ENCODE assay signal across 16 cellular contexts in the genomic region with DNA sequence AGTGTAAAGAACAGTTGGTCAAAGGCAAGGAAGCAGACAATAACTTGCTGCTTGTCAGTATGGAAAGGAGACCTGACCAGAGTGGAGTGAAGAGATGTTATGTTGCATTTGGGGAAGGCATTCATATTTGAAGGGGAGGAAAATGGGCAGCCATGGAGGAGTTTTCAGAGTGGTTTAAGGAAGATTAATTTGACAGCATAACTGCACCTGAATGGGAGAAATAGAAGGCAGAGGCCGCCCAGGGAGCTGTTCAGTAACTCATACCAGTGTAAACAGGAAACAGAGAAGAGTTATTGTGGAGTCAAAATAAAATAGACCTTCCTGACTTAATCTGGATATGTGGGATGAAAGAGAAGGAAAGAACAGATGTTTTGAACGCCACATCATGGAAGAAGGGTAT. TPM values are rescaled to one million over a fixed set of nuclear protein-coding genes. Genes with fewer than 3 reads are reported as not detected.
A peak's percentile ranks its signal among the peaks of the same experiment; 100 is the strongest.
DNase-seq lines count a peak whose midpoint lies in the region; ATAC-seq and TF ChIP-seq lines count a peak whose summit lies in the region.
"Had no signal": no experiment of that assay in that cellular context is flagged by ENCODE, and none has a peak within 500 bp of the region (broad histone marks: within the 10 kb centered on the region; RNA-seq: fewer than 3 reads in every experiment).

No MANE protein-coding gene starts in this region.

- H3K27me3 ChIP-seq in KMS-11 (ENCODE audit: insufficient read depth, low read depth) (no peaks in the 10 kb centered on the region), body of pancreas (no peaks in the 10 kb centered on the region)

- intact Hi-C loops in body of pancreas (cut with DNase I): no loop called here

- no peaks in the 10 kb centered on the region for H3K9me3 ChIP-seq in body of pancreas
- H3K9me3 ChIP-seq: Caco-2 had no signal

- H3K4me2 ChIP-seq in KMS-11: peak overlapping the region; percentile 56; the same call in 1 of the 2 replicates

- no peak overlapping the region for H2AFZ ChIP-seq in KMS-11 (ENCODE audit: low read depth)

- no peak for TF ChIP-seq CTCF in KMS-11 (conservative IDR thresholded peaks at IDR 0.05; ENCODE audit: low read depth, low read length)
- TF ChIP-seq CTCF in body of pancreas (IDR thresholded peaks at IDR 0.05): no peak
- TF ChIP-seq CTCF in mesothelial cell of epicardium (IDR thresholded peaks at IDR 0.05; ENCODE audit: unreplicated experiment): no peak

- peaks cover 36% of the 10 kb centered on the region for H3K4me1 Mint-ChIP-seq in mesothelial cell of epicardium

- DNase-seq in COLO668 (lab: John Stamatoyannopoulos, UW; ENCODE audit: unreplicated experiment) (peak; percentile 10), body of pancreas (no peak), mesothelial cell of epicardium (ENCODE audit: low spot score in 2 of 2, unreplicated experiment in 2 of 2) (no peak)
- DNase-seq in stimulated activated CD4-positive, alpha-beta T cell treated with anti-CD3 and anti-CD28 coated beads, Interleukin-4, amount 100 ng/mL, for 1 hour: no peak
- DNase-seq: activated CD8-positive, alpha-beta T cell treated with anti-CD3 and anti-CD28 coated beads for 36 hours; activated naive CD8-positive, alpha-beta T cell treated with anti-CD3 and anti-CD28 coated beads, Interleukin-2, amount 10 ng/mL, durations not matched to agents 7 days and 5 days; Caco-2; left cardiac atrium; NCI-H187 treated with DMSO at 0.1 percent for 48 hours; NCI-H82; stimulated activated CD4-positive, alpha-beta T cell treated with anti-CD3 and anti-CD28 coated beads, Interleukin-4, amount 100 ng/mL, for 24 hours had no signal

- no peak for TF ChIP-seq POLR2A in body of pancreas (IDR thresholded peaks at IDR 0.05)

- H3K36me3 ChIP-seq in KMS-11 (ENCODE audit: insufficient read depth) (no peaks in the 10 kb centered on the region), body of pancreas (replicated peaks in 1 of 2; ENCODE audit: insufficient read depth in 1 of 2, low read depth in 2 of 2) (no peaks in the 10 kb centered on the region)

- H3K9me3 Mint-ChIP-seq in mesothelial cell of epicardium: no peaks in the 10 kb centered on the region
- H3K9me3 Mint-ChIP-seq: activated CD8-positive, alpha-beta T cell treated with anti-CD3 and anti-CD28 coated beads for 36 hours; activated naive CD8-positive, alpha-beta T cell treated with anti-CD3 and anti-CD28 coated beads, Interleukin-2, amount 10 ng/mL, durations not matched to agents 7 days and 5 days; activated T-helper 1 cell treated with anti-CD3 and anti-CD28 coated beads, Interleukin-12 subunit alpha, Interleukin-12 subunit beta, Interleukin-2, Interleukin-4 antibody, amounts not matched to agents 30 ng/mL and 10 ng/mL and 1 ng/mL, durations not matched to agents 14 hours and 24 hours and 36 hours had no signal

- no peak overlapping the region for H3K4me3 Mint-ChIP-seq in mesothelial cell of epicardium
- H3K4me3 Mint-ChIP-seq: activated CD8-positive, alpha-beta T cell treated with anti-CD3 and anti-CD28 coated beads for 36 hours; activated naive CD8-positive, alpha-beta T cell treated with anti-CD3 and anti-CD28 coated beads, Interleukin-2, amount 10 ng/mL, durations not matched to agents 7 days and 5 days; activated T-helper 1 cell treated with anti-CD3 and anti-CD28 coated beads, Interleukin-12 subunit alpha, Interleukin-12 subunit beta, Interleukin-2, Interleukin-4 antibody, amounts not matched to agents 30 ng/mL and 10 ng/mL and 1 ng/mL, durations not matched to agents 14 hours and 24 hours and 36 hours had no signal

- peaks cover 88% of the 10 kb centered on the region for H3K79me2 ChIP-seq in KMS-11 (ENCODE audit: insufficient read depth, low read depth)

- H4K20me1 ChIP-seq in KMS-11 (ENCODE audit: insufficient read depth): no peaks in the 10 kb centered on the region

- no peak overlapping the region for H3K4me3 ChIP-seq in KMS-11 (IDR thresholded peaks at IDR 0.05; ENCODE audit: insufficient read depth, low read depth, low read length)
- H3K4me3 ChIP-seq in body of pancreas: no peak overlapping the region

- ATAC-seq in body of pancreas (peak; percentile 53), HG03442 (IDR thresholded peaks at IDR 0.05; ENCODE audit: unreplicated experiment) (no peak), HG03045 (IDR thresholded peaks at IDR 0.05; ENCODE audit: unreplicated experiment) (no peak), GM18858 (IDR thresholded peaks at IDR 0.05; ENCODE audit: unreplicated experiment) (no peak)
- ATAC-seq: activated CD8-positive, alpha-beta T cell treated with anti-CD3 and anti-CD28 coated beads for 36 hours; left cardiac atrium had no signal

- H3K9ac ChIP-seq in KMS-11: no peak overlapping the region

- no peaks in the 10 kb centered on the region for H3K36me3 Mint-ChIP-seq in mesothelial cell of epicardium
- H3K36me3 Mint-ChIP-seq: activated naive CD8-positive, alpha-beta T cell treated with anti-CD3 and anti-CD28 coated beads, Interleukin-2, amount 10 ng/mL, durations not matched to agents 7 days and 5 days had no signal

- no peaks in the 10 kb centered on the region for H3K27me3 Mint-ChIP-seq in mesothelial cell of epicardium (ENCODE audit: low read depth)
- H3K27me3 Mint-ChIP-seq: activated CD8-positive, alpha-beta T cell treated with anti-CD3 and anti-CD28 coated beads for 36 hours; activated naive CD8-positive, alpha-beta T cell treated with anti-CD3 and anti-CD28 coated beads, Interleukin-2, amount 10 ng/mL, durations not matched to agents 7 days and 5 days had no signal

- H3K4me1 ChIP-seq in KMS-11 (ENCODE audit: low read depth, poor library complexity, severe bottlenecking): peaks cover 99% of the 10 kb centered on the region
- peaks cover 38% of the 10 kb centered on the region for H3K4me1 ChIP-seq in body of pancreas
- H3K4me1 ChIP-seq: Caco-2 had no signal

- WGBS in body of pancreas, 2 donors: 74 to 85% methylated on average over 2 of the region's 2 CpGs

- H3K27ac Mint-ChIP-seq in mesothelial cell of epicardium: peak overlapping the region; percentile 64
- H3K27ac Mint-ChIP-seq: activated CD8-positive, alpha-beta T cell treated with anti-CD3 and anti-CD28 coated beads for 36 hours; activated naive CD8-positive, alpha-beta T cell treated with anti-CD3 and anti-CD28 coated beads, Interleukin-2, amount 10 ng/mL, durations not matched to agents 7 days and 5 days; activated T-helper 1 cell treated with anti-CD3 and anti-CD28 coated beads, Interleukin-12 subunit alpha, Interleukin-12 subunit beta, Interleukin-2, Interleukin-4 antibody, amounts not matched to agents 30 ng/mL and 10 ng/mL and 1 ng/mL, durations not matched to agents 14 hours and 24 hours and 36 hours had no signal

- H3K27ac ChIP-seq in KMS-11 (peak overlapping the region; percentile 76), body of pancreas (peak overlapping the region in 3 of 4 donors; percentile 16 to 47 (median 42))

RNA-seq across cellular contexts. Expression of gene SLC44A1, which starts 13.3 kb away (rescaled TPM):
- total RNA-seq in body of pancreas (10 to 100 TPM; 15.5 to 39.4 TPM), mesothelial cell of epicardium (47.5 to 49.0 TPM (median 48.5 TPM) in 3 replicates)
